ENCODE assay signal across 15 cellular contexts in genomic region chr2:10452956-10453885, GRCh38.
DNase-seq lines count a peak whose midpoint lies in the region; ATAC-seq lines count a peak whose summit lies in the region.
"Had no signal": no experiment of that assay in that cellular context is flagged by ENCODE, and none has a peak within 500 bp of the region (broad histone marks: within the 10 kb centered on the region; RNA-seq: fewer than 3 reads in every experiment).

No MANE protein-coding gene starts in this region.

- no peaks in the 10 kb centered on the region for H3K27me3 Mint-ChIP-seq in stimulated activated naive CD8-positive, alpha-beta T cell treated with anti-CD3 and anti-CD28 coated beads, Interleukin-15, amount 100 ng/mL, for 72 hours
- H3K27me3 Mint-ChIP-seq: activated B cell treated with CpG ODN at 0.5 μM for 24 hours, T-cell had no signal

- peak overlapping the region; percentile 83 for H3K27ac ChIP-seq in epithelial cell of prostate

- peak overlapping the region; percentile 46 to 54 for H3K27ac Mint-ChIP-seq in stimulated activated naive CD8-positive, alpha-beta T cell treated with anti-CD3 and anti-CD28 coated beads, Interleukin-15, amount 100 ng/mL, for 72 hours
- H3K27ac Mint-ChIP-seq: activated B cell treated with CpG ODN at 0.5 μM for 24 hours, T-cell had no signal

- DNase-seq in stimulated activated naive CD8-positive, alpha-beta T cell treated with anti-CD3 and anti-CD28 coated beads, Interleukin-15, amount 100 ng/mL, for 72 hours = no peak
- DNase-seq in stimulated activated naive CD8-positive, alpha-beta T cell treated with anti-CD3 and anti-CD28 coated beads, Interleukin-15, Interleukin-2, amounts not matched to agents 100 U/mL and 50 U/mL, for 24 hours = no peak
- peak; percentile 95 for DNase-seq in NCI-H2107 treated with DMSO at 0.1 percent for 48 hours (lab: John Stamatoyannopoulos, UW; ENCODE audit: unreplicated experiment)
- no peak for DNase-seq in epithelial cell of prostate (ENCODE audit: low read depth, low spot score)
- no peak for DNase-seq in central memory CD4-positive, alpha-beta T cell
- DNase-seq: activated B cell treated with CpG ODN at 0.5 μM for 24 hours; cerebellar nuclear complex; hippocampal formation; occipital lobe; stimulated activated CD4-positive, alpha-beta T cell treated with anti-CD3 and anti-CD28 coated beads, Interleukin-1b, Interleukin-23, amount 100 ng/mL, for 48 hours; T-cell had no signal

- H3K9me3 Mint-ChIP-seq in stimulated activated naive CD8-positive, alpha-beta T cell treated with anti-CD3 and anti-CD28 coated beads, Interleukin-15, amount 100 ng/mL, for 72 hours = no peaks in the 10 kb centered on the region
- H3K9me3 Mint-ChIP-seq: activated B cell treated with CpG ODN at 0.5 μM for 24 hours, T-cell had no signal

- H3K4me1 Mint-ChIP-seq in stimulated activated naive CD8-positive, alpha-beta T cell treated with anti-CD3 and anti-CD28 coated beads, Interleukin-15, amount 100 ng/mL, for 72 hours = peaks cover 32% of the 10 kb centered on the region

- no peak for ATAC-seq in stimulated activated naive CD8-positive, alpha-beta T cell treated with anti-CD3 and anti-CD28 coated beads, Interleukin-15, amount 100 ng/mL, for 72 hours
- ATAC-seq in stimulated activated naive CD8-positive, alpha-beta T cell treated with anti-CD3 and anti-CD28 coated beads, Interleukin-15, Interleukin-2, amounts not matched to agents 100 U/mL and 50 U/mL, for 24 hours = no peak
- ATAC-seq in GM19035 (IDR thresholded peaks at IDR 0.05; ENCODE audit: unreplicated experiment) (no peak), HG03025 (IDR thresholded peaks at IDR 0.05; ENCODE audit: low FRiP score, unreplicated experiment) (no peak), GM21423 (IDR thresholded peaks at IDR 0.05; ENCODE audit: unreplicated experiment) (no peak)
- ATAC-seq: sciatic nerve, T-cell had no signal

- H3K4me3 Mint-ChIP-seq in stimulated activated naive CD8-positive, alpha-beta T cell treated with anti-CD3 and anti-CD28 coated beads, Interleukin-15, amount 100 ng/mL, for 72 hours = no peak overlapping the region
- H3K4me3 Mint-ChIP-seq: activated B cell treated with CpG ODN at 0.5 μM for 24 hours, T-cell had no signal
